1 cellular context compared by ENCODE assay signal in the genomic region with DNA sequence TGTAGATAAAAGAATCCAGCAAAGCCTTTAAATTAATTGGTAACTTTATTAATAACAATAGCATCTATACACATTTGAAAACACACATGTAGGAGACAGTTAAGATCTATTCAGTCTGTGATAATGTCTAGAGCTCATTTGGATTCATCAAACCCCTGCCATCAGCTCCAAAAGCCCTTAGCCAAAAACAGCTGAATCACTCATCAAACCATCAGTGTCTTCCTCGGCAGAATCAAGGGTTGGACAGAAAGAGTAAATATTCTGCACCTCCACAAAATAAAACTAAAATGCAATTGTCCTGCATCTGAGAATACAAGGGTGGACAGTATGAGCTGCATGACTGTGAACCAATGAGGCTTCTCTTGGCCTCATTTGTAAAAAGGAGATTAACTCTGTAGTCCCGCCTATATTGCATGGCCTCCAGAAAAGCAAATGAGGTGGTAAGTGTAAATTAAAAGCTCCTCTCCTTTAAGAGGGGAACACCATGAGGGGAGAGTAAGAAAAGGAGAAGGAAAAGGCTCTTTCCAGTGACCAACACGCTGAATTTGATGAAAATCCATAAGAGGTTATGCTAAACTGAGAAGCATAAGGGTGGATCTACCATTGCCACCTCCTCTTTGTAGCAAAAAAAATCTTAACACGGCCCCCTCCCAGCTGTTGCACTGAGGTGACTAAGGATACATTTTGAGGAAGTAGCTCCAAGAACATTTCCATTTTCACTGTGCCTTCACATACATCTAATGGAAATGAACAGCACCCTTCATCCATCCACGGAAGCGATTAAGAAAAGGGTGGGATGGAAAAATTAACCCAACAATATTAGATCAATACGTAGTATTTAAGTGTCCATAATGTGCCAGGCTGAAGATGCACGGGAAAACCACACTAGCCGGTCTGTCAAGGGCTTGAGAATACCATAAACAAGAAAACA.
TF ChIP-seq lines count a peak whose summit lies in the region.

No MANE protein-coding gene starts in this region.

TF ChIP-seq in GM23338, 12 proteins besides CTCF, POLR2A, EP300 and RAD21 (continued from another document):
- TF ChIP-seq, protein P1, sequence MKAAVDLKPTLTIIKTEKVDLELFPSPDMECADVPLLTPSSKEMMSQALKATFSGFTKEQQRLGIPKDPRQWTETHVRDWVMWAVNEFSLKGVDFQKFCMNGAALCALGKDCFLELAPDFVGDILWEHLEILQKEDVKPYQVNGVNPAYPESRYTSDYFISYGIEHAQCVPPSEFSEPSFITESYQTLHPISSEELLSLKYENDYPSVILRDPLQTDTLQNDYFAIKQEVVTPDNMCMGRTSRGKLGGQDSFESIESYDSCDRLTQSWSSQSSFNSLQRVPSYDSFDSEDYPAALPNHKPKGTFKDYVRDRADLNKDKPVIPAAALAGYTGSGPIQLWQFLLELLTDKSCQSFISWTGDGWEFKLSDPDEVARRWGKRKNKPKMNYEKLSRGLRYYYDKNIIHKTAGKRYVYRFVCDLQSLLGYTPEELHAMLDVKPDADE (IDR thresholded peaks at IDR 0.05): no peak
- TF ChIP-seq EZH2 (IDR thresholded peaks at IDR 0.05; ENCODE audit: low read depth, unreplicated experiment) (no peak), POLR2AphosphoS5 (IDR thresholded peaks at IDR 0.05; ENCODE audit: low read depth) (no peak), STAT1 (IDR thresholded peaks at IDR 0.05; ENCODE audit: unreplicated experiment) (no peak), ZNF331 (CRISPR knock-in tag; IDR thresholded peaks at IDR 0.05; ENCODE audit: low read depth) (no peak), ZNF114 (CRISPR knock-in tag; IDR thresholded peaks at IDR 0.05) (no peak), NANOG (IDR thresholded peaks at IDR 0.05; ENCODE audit: borderline replicate concordance) (no peak), CREB1 (CRISPR knock-in tag; IDR thresholded peaks at IDR 0.05; ENCODE audit: low read depth) (no peak)
- TF ChIP-seq, protein P2, sequence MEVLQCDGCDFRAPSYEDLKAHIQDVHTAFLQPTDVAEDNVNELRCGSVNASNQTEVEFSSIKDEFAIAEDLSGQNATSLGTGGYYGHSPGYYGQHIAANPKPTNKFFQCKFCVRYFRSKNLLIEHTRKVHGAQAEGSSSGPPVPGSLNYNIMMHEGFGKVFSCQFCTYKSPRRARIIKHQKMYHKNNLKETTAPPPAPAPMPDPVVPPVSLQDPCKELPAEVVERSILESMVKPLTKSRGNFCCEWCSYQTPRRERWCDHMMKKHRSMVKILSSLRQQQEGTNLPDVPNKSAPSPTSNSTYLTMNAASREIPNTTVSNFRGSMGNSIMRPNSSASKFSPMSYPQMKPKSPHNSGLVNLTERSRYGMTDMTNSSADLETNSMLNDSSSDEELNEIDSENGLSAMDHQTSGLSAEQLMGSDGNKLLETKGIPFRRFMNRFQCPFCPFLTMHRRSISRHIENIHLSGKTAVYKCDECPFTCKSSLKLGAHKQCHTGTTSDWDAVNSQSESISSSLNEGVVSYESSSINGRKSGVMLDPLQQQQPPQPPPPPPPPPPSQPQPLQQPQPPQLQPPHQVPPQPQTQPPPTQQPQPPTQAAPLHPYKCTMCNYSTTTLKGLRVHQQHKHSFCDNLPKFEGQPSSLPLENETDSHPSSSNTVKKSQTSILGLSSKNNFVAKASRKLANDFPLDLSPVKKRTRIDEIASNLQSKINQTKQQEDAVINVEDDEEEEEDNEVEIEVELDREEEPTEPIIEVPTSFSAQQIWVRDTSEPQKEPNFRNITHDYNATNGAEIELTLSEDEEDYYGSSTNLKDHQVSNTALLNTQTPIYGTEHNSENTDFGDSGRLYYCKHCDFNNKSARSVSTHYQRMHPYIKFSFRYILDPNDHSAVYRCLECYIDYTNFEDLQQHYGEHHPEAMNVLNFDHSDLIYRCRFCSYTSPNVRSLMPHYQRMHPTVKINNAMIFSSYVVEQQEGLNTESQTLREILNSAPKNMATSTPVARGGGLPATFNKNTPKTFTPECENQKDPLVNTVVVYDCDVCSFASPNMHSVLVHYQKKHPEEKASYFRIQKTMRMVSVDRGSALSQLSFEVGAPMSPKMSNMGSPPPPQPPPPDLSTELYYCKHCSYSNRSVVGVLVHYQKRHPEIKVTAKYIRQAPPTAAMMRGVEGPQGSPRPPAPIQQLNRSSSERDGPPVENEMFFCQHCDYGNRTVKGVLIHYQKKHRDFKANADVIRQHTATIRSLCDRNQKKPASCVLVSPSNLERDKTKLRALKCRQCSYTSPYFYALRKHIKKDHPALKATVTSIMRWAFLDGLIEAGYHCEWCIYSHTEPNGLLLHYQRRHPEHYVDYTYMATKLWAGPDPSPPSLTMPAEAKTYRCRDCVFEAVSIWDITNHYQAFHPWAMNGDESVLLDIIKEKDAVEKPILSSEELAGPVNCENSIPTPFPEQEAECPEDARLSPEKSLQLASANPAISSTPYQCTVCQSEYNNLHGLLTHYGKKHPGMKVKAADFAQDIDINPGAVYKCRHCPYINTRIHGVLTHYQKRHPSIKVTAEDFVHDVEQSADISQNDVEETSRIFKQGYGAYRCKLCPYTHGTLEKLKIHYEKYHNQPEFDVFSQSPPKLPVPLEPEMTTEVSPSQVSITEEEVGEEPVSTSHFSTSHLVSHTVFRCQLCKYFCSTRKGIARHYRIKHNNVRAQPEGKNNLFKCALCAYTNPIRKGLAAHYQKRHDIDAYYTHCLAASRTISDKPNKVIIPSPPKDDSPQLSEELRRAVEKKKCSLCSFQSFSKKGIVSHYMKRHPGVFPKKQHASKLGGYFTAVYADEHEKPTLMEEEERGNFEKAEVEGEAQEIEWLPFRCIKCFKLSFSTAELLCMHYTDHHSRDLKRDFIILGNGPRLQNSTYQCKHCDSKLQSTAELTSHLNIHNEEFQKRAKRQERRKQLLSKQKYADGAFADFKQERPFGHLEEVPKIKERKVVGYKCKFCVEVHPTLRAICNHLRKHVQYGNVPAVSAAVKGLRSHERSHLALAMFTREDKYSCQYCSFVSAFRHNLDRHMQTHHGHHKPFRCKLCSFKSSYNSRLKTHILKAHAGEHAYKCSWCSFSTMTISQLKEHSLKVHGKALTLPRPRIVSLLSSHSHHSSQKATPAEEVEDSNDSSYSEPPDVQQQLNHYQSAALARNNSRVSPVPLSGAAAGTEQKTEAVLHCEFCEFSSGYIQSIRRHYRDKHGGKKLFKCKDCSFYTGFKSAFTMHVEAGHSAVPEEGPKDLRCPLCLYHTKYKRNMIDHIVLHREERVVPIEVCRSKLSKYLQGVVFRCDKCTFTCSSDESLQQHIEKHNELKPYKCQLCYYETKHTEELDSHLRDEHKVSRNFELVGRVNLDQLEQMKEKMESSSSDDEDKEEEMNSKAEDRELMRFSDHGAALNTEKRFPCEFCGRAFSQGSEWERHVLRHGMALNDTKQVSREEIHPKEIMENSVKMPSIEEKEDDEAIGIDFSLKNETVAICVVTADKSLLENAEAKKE (CRISPR knock-in tag; IDR thresholded peaks at IDR 0.05): no peak
- TF ChIP-seq, protein P3, sequence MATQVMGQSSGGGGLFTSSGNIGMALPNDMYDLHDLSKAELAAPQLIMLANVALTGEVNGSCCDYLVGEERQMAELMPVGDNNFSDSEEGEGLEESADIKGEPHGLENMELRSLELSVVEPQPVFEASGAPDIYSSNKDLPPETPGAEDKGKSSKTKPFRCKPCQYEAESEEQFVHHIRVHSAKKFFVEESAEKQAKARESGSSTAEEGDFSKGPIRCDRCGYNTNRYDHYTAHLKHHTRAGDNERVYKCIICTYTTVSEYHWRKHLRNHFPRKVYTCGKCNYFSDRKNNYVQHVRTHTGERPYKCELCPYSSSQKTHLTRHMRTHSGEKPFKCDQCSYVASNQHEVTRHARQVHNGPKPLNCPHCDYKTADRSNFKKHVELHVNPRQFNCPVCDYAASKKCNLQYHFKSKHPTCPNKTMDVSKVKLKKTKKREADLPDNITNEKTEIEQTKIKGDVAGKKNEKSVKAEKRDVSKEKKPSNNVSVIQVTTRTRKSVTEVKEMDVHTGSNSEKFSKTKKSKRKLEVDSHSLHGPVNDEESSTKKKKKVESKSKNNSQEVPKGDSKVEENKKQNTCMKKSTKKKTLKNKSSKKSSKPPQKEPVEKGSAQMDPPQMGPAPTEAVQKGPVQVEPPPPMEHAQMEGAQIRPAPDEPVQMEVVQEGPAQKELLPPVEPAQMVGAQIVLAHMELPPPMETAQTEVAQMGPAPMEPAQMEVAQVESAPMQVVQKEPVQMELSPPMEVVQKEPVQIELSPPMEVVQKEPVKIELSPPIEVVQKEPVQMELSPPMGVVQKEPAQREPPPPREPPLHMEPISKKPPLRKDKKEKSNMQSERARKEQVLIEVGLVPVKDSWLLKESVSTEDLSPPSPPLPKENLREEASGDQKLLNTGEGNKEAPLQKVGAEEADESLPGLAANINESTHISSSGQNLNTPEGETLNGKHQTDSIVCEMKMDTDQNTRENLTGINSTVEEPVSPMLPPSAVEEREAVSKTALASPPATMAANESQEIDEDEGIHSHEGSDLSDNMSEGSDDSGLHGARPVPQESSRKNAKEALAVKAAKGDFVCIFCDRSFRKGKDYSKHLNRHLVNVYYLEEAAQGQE (IDR thresholded peaks at IDR 0.05; ENCODE audit: unreplicated experiment): no peak
TF ChIP-seq in GM23338: peak in this region for 0.
